Comparison of ENCODE assay signal across 17 cellular contexts in the genomic region with DNA sequence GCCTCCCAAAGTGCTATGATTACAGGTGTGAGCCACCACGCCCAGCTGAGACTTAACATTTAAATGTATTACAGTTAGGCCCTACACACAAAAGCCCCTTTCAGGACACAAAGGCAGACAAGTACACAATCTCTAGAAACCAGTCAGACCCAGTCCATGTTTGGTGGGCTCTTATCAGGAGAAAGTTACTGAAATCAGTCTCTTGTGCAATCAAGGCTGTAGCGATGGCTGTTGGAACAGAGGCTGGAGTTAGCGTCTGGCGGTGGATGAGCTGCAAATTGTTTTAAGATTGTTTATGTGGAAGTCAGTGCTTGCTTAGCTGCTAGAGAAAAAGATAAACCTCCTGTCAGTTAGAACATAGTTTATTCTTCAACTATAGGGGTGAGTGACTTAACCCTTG.
A peak's percentile ranks its signal among the peaks of the same experiment; 100 is the strongest.
DNase-seq lines count a peak whose midpoint lies in the region; ATAC-seq and TF ChIP-seq lines count a peak whose summit lies in the region.
"Had no signal": no experiment of that assay in that cellular context is flagged by ENCODE, and none has a peak within 500 bp of the region (broad histone marks: within the 10 kb centered on the region; RNA-seq: fewer than 3 reads in every experiment).

No MANE protein-coding gene starts in this region.

- H3K4me1 ChIP-seq in H9 (ENCODE audit: insufficient read depth, low read length) = no peaks in the 10 kb centered on the region
- H3K4me1 ChIP-seq in IMR-90 (ENCODE audit: control insufficient read depth, insufficient read depth, low read length) = peaks cover 6% of the 10 kb centered on the region; the same call in 1 of the 2 replicates
- peaks cover 7% of the 10 kb centered on the region; the same call in 1 of the 2 replicates for H3K4me1 ChIP-seq in iPS-20b (ENCODE audit: insufficient read depth, low read length)
- H3K4me1 ChIP-seq in neuronal stem cell (ENCODE audit: control insufficient read depth in 2 of 2, insufficient read depth in 1 of 2, low read depth in 1 of 2, low read length in 2 of 2) = peaks cover 6 to 7% of the 10 kb centered on the region in 2 donors
- H3K4me1 ChIP-seq: A549, HAP-1 had no signal

- H3K14ac ChIP-seq in H9 (ENCODE audit: insufficient read depth, low read length) (no peak overlapping the region), IMR-90 (replicated peaks; ENCODE audit: low read depth, low read length) (no peak overlapping the region), neuronal stem cell (ENCODE audit: low read length) (no peak overlapping the region)

- CTCF ChIA-PET in IMR-90 (lab: Yijun Ruan, JAX) = no interaction called here

- no peak overlapping the region for H2BK120ac ChIP-seq in H9 (ENCODE audit: low read depth, low read length, poor library complexity, severe bottlenecking)
- no peak overlapping the region for H2BK120ac ChIP-seq in IMR-90 (ENCODE audit: low read depth, low read length)
- no peak overlapping the region for H2BK120ac ChIP-seq in neuronal stem cell (ENCODE audit: low read depth, low read length)

- H3K36me3 Mint-ChIP-seq in H9 (ENCODE audit: insufficient read depth in 1 of 3, low read depth in 3 of 3) = peaks cover 5 to 8% (median 6%) of the 10 kb centered on the region in 3 experiments
- H3K36me3 Mint-ChIP-seq: CD14-positive monocyte; CD8-positive, alpha-beta T cell had no signal

- H2AK5ac ChIP-seq in H9 (ENCODE audit: insufficient read length, low read length) (no peak overlapping the region), IMR-90 (ENCODE audit: low read depth, low read length) (no peak overlapping the region), neuronal stem cell (ENCODE audit: low read depth, low read length) (no peak overlapping the region)

- intact Hi-C loops in IMR-90 (cut with micrococcal nuclease) = no loop called here

- no peak overlapping the region for H2BK12ac ChIP-seq in H9 (ENCODE audit: insufficient read length, low read depth, low read length)
- no peak overlapping the region for H2BK12ac ChIP-seq in neuronal stem cell (ENCODE audit: low read length)

- H3K9me3 Mint-ChIP-seq in H9 = peaks cover 60 to 65% of the 10 kb centered on the region in 2 experiments

- H3K9me3 ChIP-seq in H9 (ENCODE audit: control insufficient read depth, low read depth, low read length) (peaks cover 7% of the 10 kb centered on the region), IMR-90 (ENCODE audit: control insufficient read depth, insufficient read depth, low read length) (0 out of 2 replicates have a peak, but pooled peaks cover 2% of the 10 kb centered on the region), iPS-20b (ENCODE audit: insufficient read depth, low read depth, low read length) (no peaks in the 10 kb centered on the region), neuronal stem cell (replicated peaks in 1 of 2; ENCODE audit: control insufficient read depth in 2 of 2, insufficient read depth in 1 of 2, low read depth in 1 of 2, low read length in 2 of 2) (peaks cover 0 to 2% of the 10 kb centered on the region in 2 donors)
- H3K9me3 ChIP-seq: A549, HAP-1 had no signal

- H4K91ac ChIP-seq in H9 (ENCODE audit: insufficient read length, low read depth, low read length) (no peak overlapping the region), IMR-90 (ENCODE audit: insufficient read depth, low read depth, low read length) (no peak overlapping the region), neuronal stem cell (ENCODE audit: low read depth, low read length, poor library complexity) (no peak overlapping the region)

- H3K4me2 ChIP-seq in H9 (ENCODE audit: insufficient read depth, insufficient read length, low read length) (no peak overlapping the region), IMR-90 (ENCODE audit: low read depth, low read length) (0 out of 2 replicates have a peak overlapping the region, but pooled peaks have one; percentile 10), neuronal stem cell (ENCODE audit: insufficient read depth, low read length, poor library complexity, severe bottlenecking) (no peak overlapping the region)
- H3K4me2 ChIP-seq: A549 had no signal

- no peak overlapping the region for H3K23ac ChIP-seq in H9 (ENCODE audit: insufficient read length, low read depth, low read length)
- H3K23ac ChIP-seq in IMR-90 (ENCODE audit: low read depth, low read length) = no peak overlapping the region
- H3K23ac ChIP-seq in neuronal stem cell (ENCODE audit: low read depth, low read length, poor library complexity) = no peak overlapping the region

- no peaks in the 10 kb centered on the region for H3K36me3 ChIP-seq in IMR-90 (ENCODE audit: control insufficient read depth, insufficient read depth, low read length)
- H3K36me3 ChIP-seq in iPS-20b (ENCODE audit: insufficient read depth, low read depth, low read length) = no peaks in the 10 kb centered on the region
- H3K36me3 ChIP-seq in neuronal stem cell (replicated peaks in 1 of 2; ENCODE audit: control insufficient read depth in 2 of 2, insufficient read depth in 2 of 2, low read length in 2 of 2) = no peaks in the 10 kb centered on the region
- H3K36me3 ChIP-seq: HAP-1 had no signal

- H4K5ac ChIP-seq in H9 (ENCODE audit: insufficient read length, low read depth, low read length) = no peak overlapping the region
- H4K5ac ChIP-seq in IMR-90 (ENCODE audit: low read depth, low read length) = no peak overlapping the region

- WGBS in H9 (ENCODE audit: extremely low coverage, insufficient read length, low lambda C conversion rate) = no CpG with 5 or more reads among the region's 4 CpGs
- no CpG with 5 or more reads among the region's 4 CpGs for WGBS in IMR-90 (ENCODE audit: extremely low coverage in 2 of 2, insufficient read length in 1 of 2), 2 experiments
- WGBS in neuronal stem cell (ENCODE audit: extremely low coverage in 2 of 2, insufficient read length in 2 of 2, insufficient replicate concordance in 1 of 2), 2 donors = no CpG with 5 or more reads among the region's 4 CpGs

- no peak for TF ChIP-seq RAD21 in IMR-90 (IDR thresholded peaks at IDR 0.05; ENCODE audit: low read length)

- dilution Hi-C loops in IMR-90 (cut with HindIII; ENCODE audit: low sequenced_read_pairs, unreplicated experiment) = no loop called here

- H3K23me2 ChIP-seq in H9 (ENCODE audit: insufficient read length, low read depth, low read length, poor library complexity, severe bottlenecking) = no peaks in the 10 kb centered on the region

- H3K4me3 ChIP-seq in IMR-90 (ENCODE audit: insufficient read depth, low read depth, low read length) (no peak overlapping the region), iPS-20b (ENCODE audit: low read length) (no peak overlapping the region), neuronal stem cell (ENCODE audit: low read length in 2 of 2) (no peak overlapping the region)
- H3K4me3 ChIP-seq: A549, GM23248, HAP-1 had no signal

- no peak overlapping the region for H3K56ac ChIP-seq in H9 (ENCODE audit: insufficient read length, low read depth, low read length)
- no peak overlapping the region for H3K56ac ChIP-seq in IMR-90 (ENCODE audit: extremely low read depth, insufficient read depth, low read length)

- H2BK15ac ChIP-seq in H9 (ENCODE audit: low read depth, low read length) = no peak overlapping the region
- no peak overlapping the region for H2BK15ac ChIP-seq in IMR-90 (ENCODE audit: low read depth, low read length)
- H2BK15ac ChIP-seq in neuronal stem cell (ENCODE audit: low read length) = no peak overlapping the region

- no peaks in the 10 kb centered on the region for H4K20me1 ChIP-seq in H9 (ENCODE audit: control insufficient read depth, insufficient read depth, insufficient read length)
- H4K20me1 ChIP-seq in IMR-90 (ENCODE audit: insufficient read depth, low read length) = no peaks in the 10 kb centered on the region

- H3K4me1 Mint-ChIP-seq in H9 = peaks cover 22 to 32% of the 10 kb centered on the region in 2 experiments
- H3K4me1 Mint-ChIP-seq: CD14-positive monocyte had no signal

- TF ChIP-seq CTCF in H9 (conservative IDR thresholded peaks at IDR 0.05) (no peak), IMR-90 (conservative IDR thresholded peaks at IDR 0.05; ENCODE audit: low read depth, low read length) (no peak)

- H2AFZ ChIP-seq in H9 (ENCODE audit: low read length) (no peak overlapping the region), IMR-90 (replicated peaks; ENCODE audit: low read length, poor library complexity) (no peak overlapping the region), neuronal stem cell (ENCODE audit: low read length) (no peak overlapping the region)
- H2AFZ ChIP-seq: GM23248 had no signal

- H3K9ac ChIP-seq in H9 (ENCODE audit: extremely low read depth, insufficient read length, low read length) (no peak overlapping the region), IMR-90 (ENCODE audit: low read depth, low read length) (no peak overlapping the region), iPS-20b (ENCODE audit: low read depth, low read length) (0 out of 2 replicates have a peak overlapping the region, but pooled peaks have one; percentile 8), neuronal stem cell (ENCODE audit: low read depth, low read length, poor library complexity) (no peak overlapping the region)
- H3K9ac ChIP-seq: GM23248 had no signal

- no TSS peak for BruUV-seq in IMR-90 (replicated peaks; lab: Mats Ljungman, UMichigan)

- no peaks in the 10 kb centered on the region for H3K27me3 ChIP-seq in H9 (ENCODE audit: insufficient read depth, low read length)
- no peaks in the 10 kb centered on the region for H3K27me3 ChIP-seq in IMR-90 (ENCODE audit: control insufficient read depth, insufficient read depth, low read length)
- no peaks in the 10 kb centered on the region for H3K27me3 ChIP-seq in iPS-20b (ENCODE audit: insufficient read depth, low read length)
- H3K27me3 ChIP-seq in neuronal stem cell (ENCODE audit: control insufficient read depth in 3 of 3, insufficient read depth in 3 of 3, low read depth in 1 of 3, low read length in 3 of 3) = no peaks in the 10 kb centered on the region

- no peak overlapping the region for H3K27ac ChIP-seq in H9 (ENCODE audit: insufficient read length, low read depth, low read length)
- no peak overlapping the region for H3K27ac ChIP-seq in IMR-90 (ENCODE audit: insufficient read depth, low read length)
- H3K27ac ChIP-seq in iPS-20b (ENCODE audit: low read length) = no peak overlapping the region
- no peak overlapping the region for H3K27ac ChIP-seq in neuronal stem cell (replicated peaks; ENCODE audit: low read length)
- H3K27ac ChIP-seq: A549, GM23248, HL-60 had no signal

- no peak overlapping the region for H2BK20ac ChIP-seq in H9 (ENCODE audit: low read depth, low read length, poor library complexity, severe bottlenecking)
- no peak overlapping the region for H2BK20ac ChIP-seq in IMR-90 (ENCODE audit: low read depth, low read length)

- peak; percentile 12; the same call in 1 of the 2 replicates for ATAC-seq in IMR-90 (ENCODE audit: low read depth)
- ATAC-seq: A549; CD8-positive, alpha-beta T cell had no signal

- DNase-seq in H9 (no peak), IMR-90 (peak; percentile 16), neuronal stem cell (ENCODE audit: low spot score) (no peak), NCI-H1436 (lab: John Stamatoyannopoulos, UW) (no peak), SW 1271 (lab: John Stamatoyannopoulos, UW) (no peak), T-helper 9 cell (no peak)
- DNase-seq: CD8-positive, alpha-beta T cell; COR-L47; DMS153; DMS79 treated with DMSO at 0.1 percent for 48 hours; EL; GM23248 had no signal

- no peak overlapping the region for H2AK9ac ChIP-seq in IMR-90 (replicated peaks; ENCODE audit: low read depth, low read length, poor library complexity)

- no peaks in the 10 kb centered on the region for H3K27me3 Mint-ChIP-seq in H9 (ENCODE audit: low read depth)

- H3K4me3 Mint-ChIP-seq in H9 = no peak overlapping the region
- H3K4me3 Mint-ChIP-seq: CD14-positive monocyte; CD8-positive, alpha-beta T cell had no signal

- H3K79me1 ChIP-seq in H9 (ENCODE audit: insufficient read depth, low read depth, low read length, poor library complexity, severe bottlenecking) (no peaks in the 10 kb centered on the region), IMR-90 (ENCODE audit: low read depth in 1 of 2, low read length in 2 of 2) (no peaks in the 10 kb centered on the region), neuronal stem cell (ENCODE audit: low read depth, low read length) (peaks cover 3% of the 10 kb centered on the region)

- peak overlapping the region in 2 of 3 experiments; percentile 11 to 28; a peak in 1 of 7 replicates for H3K27ac Mint-ChIP-seq in H9
- H3K27ac Mint-ChIP-seq: CD14-positive monocyte; CD8-positive, alpha-beta T cell had no signal

- TF ChIP-seq POLR2A in IMR-90 (IDR thresholded peaks at IDR 0.05; ENCODE audit: low read depth, low read length) = no peak

- POLR2A ChIA-PET in IMR-90 (lab: Charles Lee; ENCODE audit: unreplicated experiment) = no interaction called here

- in situ Hi-C loops in IMR-90 (cut with MboI; ENCODE audit: low sequenced_read_pairs) = no loop called here

- H3T11ph ChIP-seq in H9 (ENCODE audit: low read length) = no peak overlapping the region

- H3K4ac ChIP-seq in H9 (ENCODE audit: low read depth, low read length) (no peak overlapping the region), IMR-90 (ENCODE audit: low read depth, low read length) (no peak overlapping the region), neuronal stem cell (ENCODE audit: low read length) (no peak overlapping the region)

- H3K79me2 ChIP-seq in H9 (ENCODE audit: insufficient read depth, low read length) = no peaks in the 10 kb centered on the region

- no peak overlapping the region for H3K18ac ChIP-seq in H9 (ENCODE audit: insufficient read length, low read depth, low read length)
- H3K18ac ChIP-seq in IMR-90 (ENCODE audit: low read depth, low read length) = no peak overlapping the region
- H3K18ac ChIP-seq in neuronal stem cell (ENCODE audit: low read length) = peak overlapping the region; percentile 24

- H4K8ac ChIP-seq in H9 (replicated peaks; ENCODE audit: insufficient read length, low read depth, low read length) (no peak overlapping the region), IMR-90 (ENCODE audit: low read depth in 2 of 2, low read length in 2 of 2) (no peak overlapping the region), neuronal stem cell (ENCODE audit: low read depth, low read length) (no peak overlapping the region)

- no peaks in the 10 kb centered on the region for H3K9me1 ChIP-seq in IMR-90 (ENCODE audit: insufficient read depth, low read length)

- H2BK5ac ChIP-seq in H9 (ENCODE audit: insufficient read length, low read length) (no peak overlapping the region), IMR-90 (ENCODE audit: low read depth, low read length, poor library complexity, severe bottlenecking) (no peak overlapping the region), neuronal stem cell (ENCODE audit: low read length) (no peak overlapping the region)
